ENCODE assay signal across 6 cellular contexts in genomic region chr11:105269862-105270261, GRCh38.
"Had no signal": no experiment of that assay in that cellular context is flagged by ENCODE, and none has a peak within 500 bp of the region (broad histone marks: within the 10 kb centered on the region; RNA-seq: fewer than 3 reads in every experiment).

No MANE protein-coding gene starts in this region.

- H3K27me3 Mint-ChIP-seq: IgD-negative memory B cell had no signal

- H3K27ac Mint-ChIP-seq: IgD-negative memory B cell had no signal

- H3K4me3 ChIP-seq: K562 had no signal

- H3K27ac ChIP-seq: HL-60 had no signal

- H3K4me1 Mint-ChIP-seq: IgD-negative memory B cell had no signal

- DNase-seq: IMR-90, KBM-7 had no signal

- H3K4me3 Mint-ChIP-seq: IgD-negative memory B cell had no signal

- ATAC-seq: HepG2, K562 had no signal
